Comparison of ENCODE assay signal across 21 cellular contexts in the genomic region with DNA sequence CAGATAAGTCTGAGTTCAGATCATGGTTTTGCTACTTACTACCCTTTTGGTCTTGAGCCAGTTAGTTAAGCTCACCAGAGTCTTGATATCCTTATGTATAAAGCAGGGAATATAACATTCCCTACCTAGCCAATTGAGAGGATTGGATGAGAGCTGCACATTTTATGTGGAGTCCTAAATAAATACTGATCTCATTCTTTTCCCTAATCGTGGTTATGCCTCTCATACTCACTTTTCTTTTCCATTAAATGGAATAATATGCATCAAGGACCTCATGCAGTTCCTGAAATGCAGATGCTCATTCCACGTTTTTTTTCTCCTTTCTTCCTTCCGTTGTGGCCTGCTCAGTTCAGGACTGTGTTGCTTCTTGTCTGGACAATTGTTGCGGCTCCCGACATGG.
DNase-seq lines count a peak whose midpoint lies in the region; ATAC-seq and TF ChIP-seq lines count a peak whose summit lies in the region.
"Had no signal": no experiment of that assay in that cellular context is flagged by ENCODE, and none has a peak within 500 bp of the region (broad histone marks: within the 10 kb centered on the region; RNA-seq: fewer than 3 reads in every experiment).

No MANE protein-coding gene starts in this region.

- CTCF ChIA-PET in activated naive CD4-positive, alpha-beta T cell treated with anti-CD3 and anti-CD28 coated beads, Interleukin-2, amount 10 ng/mL, durations not matched to agents 7 days and 5 days (lab: Charles Lee) = no interaction called here

- H3K36me3 ChIP-seq in cardiac muscle cell (no peaks in the 10 kb centered on the region), SJCRH30 (no peaks in the 10 kb centered on the region), fibroblast of lung (ENCODE audit: control insufficient read depth, insufficient read depth, low read length) (no peaks in the 10 kb centered on the region), spleen (no peaks in the 10 kb centered on the region)
- H3K36me3 ChIP-seq: ascending aorta, heart left ventricle, MG63 had no signal

- intact Hi-C loops in Right ventricle myocardium superior (cut with DNase I) (no loop called here), spleen (cut with DNase I; ENCODE audit: low total_unique reads) (no loop called here)

- no peak overlapping the region for H3K27ac Mint-ChIP-seq in activated naive CD4-positive, alpha-beta T cell treated with anti-CD3 and anti-CD28 coated beads, Interleukin-2, amount 10 ng/mL, durations not matched to agents 7 days and 5 days
- H3K27ac Mint-ChIP-seq: activated naive CD8-positive, alpha-beta T cell; memory B cell; naive thymus-derived CD4-positive, alpha-beta T cell had no signal

- no peaks in the 10 kb centered on the region for H3K27me3 Mint-ChIP-seq in activated naive CD4-positive, alpha-beta T cell treated with anti-CD3 and anti-CD28 coated beads, Interleukin-2, amount 10 ng/mL, durations not matched to agents 7 days and 5 days
- H3K27me3 Mint-ChIP-seq: activated naive CD8-positive, alpha-beta T cell; memory B cell had no signal

- no peak for ATAC-seq in Right ventricle myocardium superior (ENCODE audit: poor library complexity)
- ATAC-seq in GM18519 (IDR thresholded peaks at IDR 0.05; ENCODE audit: low FRiP score, unreplicated experiment) = no peak
- ATAC-seq: GM12878; heart left ventricle; left colon; naive thymus-derived CD4-positive, alpha-beta T cell had no signal

- H3K9ac ChIP-seq in fibroblast of lung (ENCODE audit: insufficient read depth, low read length) = no peak overlapping the region

- TF ChIP-seq POLR2A in spleen (IDR thresholded peaks at IDR 0.05) = no peak

- H3K4me1 Mint-ChIP-seq in activated naive CD4-positive, alpha-beta T cell treated with anti-CD3 and anti-CD28 coated beads, Interleukin-2, amount 10 ng/mL, durations not matched to agents 7 days and 5 days = peaks cover 49% of the 10 kb centered on the region

- 82 to 93% (median 86%) methylated on average over 5 of the region's 5 CpGs for WGBS in spleen, 5 donors

- DNase-seq in cardiac muscle cell (ENCODE audit: low read depth in 1 of 2, low spot score in 1 of 2) = no peak
- DNase-seq in Right ventricle myocardium superior = no peak
- DNase-seq in SJCRH30 = no peak
- DNase-seq in fibroblast of lung (ENCODE audit: low read depth in 2 of 2) = peak in 1 of 2 donors; percentile 53
- DNase-seq in spleen = no peak
- no peak for DNase-seq in NCI-H510A treated with DMSO at 0.1 percent for 48 hours (lab: John Stamatoyannopoulos, UW)
- DNase-seq in activated naive CD4-positive, alpha-beta T cell treated with anti-CD3 and anti-CD28 coated beads, Interleukin-2, amount 10 ng/mL, durations not matched to agents 7 days and 5 days = no peak
- DNase-seq: DMS79 treated with DMSO at 0.1 percent for 48 hours; foreskin fibroblast; heart left ventricle; left colon; MG63; naive thymus-derived CD4-positive, alpha-beta T cell; NCI-H1436 treated with DMSO at 0.1 percent for 48 hours; small intestine; T-helper 9 cell had no signal

- peaks cover 3% of the 10 kb centered on the region for H3K36me3 Mint-ChIP-seq in activated naive CD4-positive, alpha-beta T cell treated with anti-CD3 and anti-CD28 coated beads, Interleukin-2, amount 10 ng/mL, durations not matched to agents 7 days and 5 days
- H3K36me3 Mint-ChIP-seq: activated naive CD8-positive, alpha-beta T cell; memory B cell had no signal

- H3K9me3 Mint-ChIP-seq in activated naive CD4-positive, alpha-beta T cell treated with anti-CD3 and anti-CD28 coated beads, Interleukin-2, amount 10 ng/mL, durations not matched to agents 7 days and 5 days = peaks cover 3% of the 10 kb centered on the region
- H3K9me3 Mint-ChIP-seq: memory B cell had no signal

- TF ChIP-seq CTCF in cardiac muscle cell (IDR thresholded peaks at IDR 0.05; ENCODE audit: low read depth, low read length) = no peak
- TF ChIP-seq CTCF in fibroblast of lung (conservative IDR thresholded peaks at IDR 0.05 in 1 of 2, IDR thresholded peaks at IDR 0.05 in 1 of 2; ENCODE audit: low read depth in 1 of 2, low read length in 2 of 2) = no peak
- TF ChIP-seq CTCF in spleen (IDR thresholded peaks at IDR 0.05 in 8 of 11, conservative IDR thresholded peaks at IDR 0.05 in 3 of 11) = no peak

- peak overlapping the region; percentile 45 for H3K4me2 ChIP-seq in fibroblast of lung (ENCODE audit: extremely low read depth, insufficient read depth, low read length)

- no peaks in the 10 kb centered on the region for H3K9me3 ChIP-seq in cardiac muscle cell (ENCODE audit: low read depth)
- H3K9me3 ChIP-seq in SJCRH30 (replicated peaks) = no peaks in the 10 kb centered on the region
- no peaks in the 10 kb centered on the region for H3K9me3 ChIP-seq in fibroblast of lung (ENCODE audit: control insufficient read depth, insufficient read depth, low read depth, low read length)
- no peaks in the 10 kb centered on the region for H3K9me3 ChIP-seq in spleen
- H3K9me3 ChIP-seq: ascending aorta, heart left ventricle, MG63 had no signal

- no peaks in the 10 kb centered on the region for H4K20me1 ChIP-seq in fibroblast of lung (ENCODE audit: control insufficient read depth, extremely low read depth, insufficient read depth, low read length)

- H3K27me3 ChIP-seq in cardiac muscle cell = no peaks in the 10 kb centered on the region
- H3K27me3 ChIP-seq in SJCRH30 = no peaks in the 10 kb centered on the region
- H3K27me3 ChIP-seq in fibroblast of lung (ENCODE audit: control insufficient read depth, insufficient read depth, low read length) = no peaks in the 10 kb centered on the region
- no peaks in the 10 kb centered on the region for H3K27me3 ChIP-seq in spleen (replicated peaks in 1 of 7)
- H3K27me3 ChIP-seq: ascending aorta, heart left ventricle, MG63 had no signal

- H3K4me3 ChIP-seq in cardiac muscle cell (no peak overlapping the region), SJCRH30 (no peak overlapping the region), fibroblast of lung (replicated peaks in 1 of 4; ENCODE audit: control extremely low read depth in 1 of 4, insufficient read depth in 1 of 4, low read depth in 3 of 4, low read length in 4 of 4) (no peak overlapping the region), spleen (no peak overlapping the region)
- H3K4me3 ChIP-seq: ascending aorta, GM12878 had no signal

- no peak overlapping the region for H3K4me3 Mint-ChIP-seq in activated naive CD4-positive, alpha-beta T cell treated with anti-CD3 and anti-CD28 coated beads, Interleukin-2, amount 10 ng/mL, durations not matched to agents 7 days and 5 days
- H3K4me3 Mint-ChIP-seq: activated naive CD8-positive, alpha-beta T cell; memory B cell; naive thymus-derived CD4-positive, alpha-beta T cell had no signal

- H2AFZ ChIP-seq in fibroblast of lung (ENCODE audit: low read length) = no peak overlapping the region

- H3K4me1 ChIP-seq in cardiac muscle cell (ENCODE audit: low read depth) (peaks cover 53% of the 10 kb centered on the region), SJCRH30 (peaks cover 70% of the 10 kb centered on the region), fibroblast of lung (ENCODE audit: control insufficient read depth, extremely low read depth, insufficient read depth, low read length) (peaks cover 18% of the 10 kb centered on the region), spleen (peaks cover 46 to 87% (median 75%) of the 10 kb centered on the region in 6 donors)

- H3K79me2 ChIP-seq in fibroblast of lung (ENCODE audit: control insufficient read depth, insufficient read depth, low read length) = no peaks in the 10 kb centered on the region

- H3K27ac ChIP-seq in cardiac muscle cell = peak overlapping the region; percentile 90
- H3K27ac ChIP-seq in SJCRH30 = peak overlapping the region; percentile 87
- peak overlapping the region; percentile 92 for H3K27ac ChIP-seq in fibroblast of lung (ENCODE audit: insufficient read depth, low read length)
- peak overlapping the region in 5 of 8 donors; percentile 29 to 85 (median 81) for H3K27ac ChIP-seq in spleen
